ENCODE assay signal across 8 cellular contexts in the genomic region with DNA sequence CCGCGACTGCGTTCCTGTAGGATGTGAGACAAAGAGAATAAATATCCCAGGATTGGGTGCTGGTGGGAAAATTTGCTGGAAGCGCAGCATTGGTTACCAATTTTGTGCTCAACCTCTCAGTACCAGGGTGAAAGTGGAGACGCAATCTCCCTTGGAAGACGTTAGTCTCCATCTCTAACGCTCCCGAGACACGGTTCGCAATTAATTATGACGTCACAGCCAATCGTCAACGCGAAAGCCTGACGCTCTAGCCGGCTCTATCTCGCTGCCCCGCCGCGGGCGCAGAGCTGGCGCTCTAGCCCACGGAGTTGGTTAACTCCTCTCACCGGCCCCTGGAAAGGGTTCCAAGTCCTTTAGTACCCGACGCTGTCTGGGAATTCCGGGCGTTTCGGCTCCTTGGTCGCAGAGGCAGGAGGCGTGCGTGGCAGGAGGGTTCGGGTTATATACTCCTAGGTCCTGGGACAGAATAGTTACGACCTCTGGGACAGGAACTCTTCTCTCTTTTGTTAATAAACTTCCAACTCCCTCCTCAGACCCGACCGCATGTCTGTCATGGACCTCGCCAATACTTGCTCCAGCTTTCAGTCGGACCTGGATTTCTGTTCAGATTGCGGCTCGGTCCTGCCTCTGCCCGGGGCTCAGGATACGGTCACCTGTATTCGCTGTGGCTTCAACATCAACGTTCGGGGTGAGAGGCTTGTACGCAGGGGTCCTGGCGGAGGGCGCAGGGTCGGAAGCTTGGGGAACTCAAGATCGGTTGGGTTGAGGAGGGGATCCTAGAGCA. TPM values are rescaled to one million over a fixed set of nuclear protein-coding genes. Genes with fewer than 3 reads are reported as not detected.
DNase-seq lines count a peak whose midpoint lies in the region; ATAC-seq and TF ChIP-seq lines count a peak whose summit lies in the region.

POLR1H (plus strand) TSS at position 284 of the 784 bp plus-strand sequence; CDS start at position 544, 260 bp downstream.

- ATAC-seq in stimulated activated naive CD8-positive, alpha-beta T cell treated with anti-CD3 and anti-CD28 coated beads, Interleukin-15, amount 100 ng/mL, for 72 hours, result peak; percentile 96

- H3K27ac ChIP-seq in MM.1S (ENCODE audit: low read length), result peak within 1 kb of the TSS; percentile 35; the same call in 1 of the 2 replicates

- H3K36me3 Mint-ChIP-seq in nephron progenitor cell (ENCODE audit: low read depth), result peaks cover 25% of the 10 kb centered on the region

- H3K27me3 Mint-ChIP-seq in nephron progenitor cell (ENCODE audit: low read depth, poor library complexity), result no peaks in the 10 kb centered on the region
- H3K27me3 Mint-ChIP-seq in stimulated activated naive CD8-positive, alpha-beta T cell treated with anti-CD3 and anti-CD28 coated beads, Interleukin-15, amount 100 ng/mL, for 72 hours, result no peaks in the 10 kb centered on the region

- peaks cover 7% of the 10 kb centered on the region for H3F3A ChIP-seq in MM.1S (ENCODE audit: insufficient read depth, low read length)

- peak within 1 kb of the TSS; percentile 99 for H2AFZ ChIP-seq in MM.1S (ENCODE audit: low read length)

- peaks cover 40% of the 10 kb centered on the region for H3K4me1 Mint-ChIP-seq in nephron progenitor cell
- peaks cover 40% of the 10 kb centered on the region for H3K4me1 Mint-ChIP-seq in stimulated activated naive CD8-positive, alpha-beta T cell treated with anti-CD3 and anti-CD28 coated beads, Interleukin-15, amount 100 ng/mL, for 72 hours

- peak within 1 kb of the TSS; percentile 91 for H3K27ac Mint-ChIP-seq in nephron progenitor cell
- H3K27ac Mint-ChIP-seq in stimulated activated naive CD8-positive, alpha-beta T cell treated with anti-CD3 and anti-CD28 coated beads, Interleukin-15, amount 100 ng/mL, for 72 hours, result peak within 1 kb of the TSS; percentile 96 to 97

- H3K4me1 ChIP-seq in MM.1S (ENCODE audit: low read length), result peaks cover 16% of the 10 kb centered on the region

- no peaks in the 10 kb centered on the region for H3K9me3 Mint-ChIP-seq in nephron progenitor cell
- peaks cover 0 to 5% of the 10 kb centered on the region in 2 donors for H3K9me3 Mint-ChIP-seq in stimulated activated naive CD8-positive, alpha-beta T cell treated with anti-CD3 and anti-CD28 coated beads, Interleukin-15, amount 100 ng/mL, for 72 hours

- H4K20me1 ChIP-seq in MM.1S (ENCODE audit: insufficient read depth, low read length), result no peaks in the 10 kb centered on the region

- H3K9me3 ChIP-seq in MM.1S (replicated peaks; ENCODE audit: insufficient read depth, low read length), result no peaks in the 10 kb centered on the region

- H3K9ac ChIP-seq in MM.1S (ENCODE audit: low read length), result peak within 1 kb of the TSS; percentile 82

- H3K4me2 ChIP-seq in MM.1S (ENCODE audit: low read depth, low read length), result peak within 1 kb of the TSS; percentile 91

- H3K4me3 ChIP-seq in H7 (ENCODE audit: insufficient read depth, low read depth, low read length), result peak within 1 kb of the TSS; percentile 73
- H3K4me3 ChIP-seq in MM.1S (ENCODE audit: low read length), result peak within 1 kb of the TSS; percentile 96
- peak within 1 kb of the TSS; percentile 100 for H3K4me3 ChIP-seq in fibroblast of the aortic adventitia (ENCODE audit: low read depth, low read length)

- TF ChIP-seq CTCF in MM.1S (IDR thresholded peaks at IDR 0.05; ENCODE audit: low read length), result no peak
- TF ChIP-seq CTCF in fibroblast of the aortic adventitia (IDR thresholded peaks at IDR 0.05; ENCODE audit: insufficient read depth, low read length), result no peak
- TF ChIP-seq CTCF in nephron progenitor cell (IDR thresholded peaks at IDR 0.05), result no peak

- peak; percentile 96 for DNase-seq in EL
- peak; percentile 91 for DNase-seq in H7
- peak; percentile 96 for DNase-seq in MM.1S
- peak; percentile 55 for DNase-seq in SIG-M5 (lab: John Stamatoyannopoulos, UW)
- peak; percentile 70 for DNase-seq in activated gamma-delta T cell (lab: John Stamatoyannopoulos, UW)
- peak; percentile 97 for DNase-seq in fibroblast of the aortic adventitia (ENCODE audit: low read depth)
- peak; percentile 85 for DNase-seq in nephron progenitor cell
- DNase-seq in stimulated activated naive CD8-positive, alpha-beta T cell treated with anti-CD3 and anti-CD28 coated beads, Interleukin-15, amount 100 ng/mL, for 72 hours, result peak; percentile 77 to 86

- H3K4me3 Mint-ChIP-seq in nephron progenitor cell, result peak within 1 kb of the TSS; percentile 98
- peak within 1 kb of the TSS; percentile 97 to 99 for H3K4me3 Mint-ChIP-seq in stimulated activated naive CD8-positive, alpha-beta T cell treated with anti-CD3 and anti-CD28 coated beads, Interleukin-15, amount 100 ng/mL, for 72 hours

- H3K79me2 ChIP-seq in MM.1S (ENCODE audit: low read length), result peaks cover 25% of the 10 kb centered on the region

- H3K27me3 ChIP-seq in H7 (ENCODE audit: control insufficient read depth, insufficient read depth, low read length) (no peaks in the 10 kb centered on the region), MM.1S (replicated peaks; ENCODE audit: insufficient read depth, low read length) (no peaks in the 10 kb centered on the region)

- H3K36me3 ChIP-seq in H7 (replicated peaks; ENCODE audit: control insufficient read depth, insufficient read depth, low read length) (peaks cover 2% of the 10 kb centered on the region; the same call in 1 of the 2 replicates), MM.1S (replicated peaks; ENCODE audit: insufficient read depth, low read length) (no peaks in the 10 kb centered on the region)

- H3K9me2 ChIP-seq in MM.1S (replicated peaks; ENCODE audit: insufficient read depth, low read length), result no peaks in the 10 kb centered on the region

RNA-seq across cellular contexts. Expression of gene POLR1H, which starts in this region (rescaled TPM):
- 42.6 and 43.5 TPM in 2 replicates for total RNA-seq in H7 (2014; rRNA removed; shearing (Covaris generic))
- 11.0 and 18.3 TPM in 2 replicates for total RNA-seq in fibroblast of the aortic adventitia (ENCODE audit: low replicate concordance)

Comparison
In these comparisons a context has a peak if more than half of its experiments do, and no peak if none do; other contexts are left out.
1. Peak in every context shown above with its lines: DNase-seq, ATAC-seq, H3K4me3 ChIP-seq and H3K27ac ChIP-seq.